ENCODE assay signal across 8 cellular contexts in the genomic region with DNA sequence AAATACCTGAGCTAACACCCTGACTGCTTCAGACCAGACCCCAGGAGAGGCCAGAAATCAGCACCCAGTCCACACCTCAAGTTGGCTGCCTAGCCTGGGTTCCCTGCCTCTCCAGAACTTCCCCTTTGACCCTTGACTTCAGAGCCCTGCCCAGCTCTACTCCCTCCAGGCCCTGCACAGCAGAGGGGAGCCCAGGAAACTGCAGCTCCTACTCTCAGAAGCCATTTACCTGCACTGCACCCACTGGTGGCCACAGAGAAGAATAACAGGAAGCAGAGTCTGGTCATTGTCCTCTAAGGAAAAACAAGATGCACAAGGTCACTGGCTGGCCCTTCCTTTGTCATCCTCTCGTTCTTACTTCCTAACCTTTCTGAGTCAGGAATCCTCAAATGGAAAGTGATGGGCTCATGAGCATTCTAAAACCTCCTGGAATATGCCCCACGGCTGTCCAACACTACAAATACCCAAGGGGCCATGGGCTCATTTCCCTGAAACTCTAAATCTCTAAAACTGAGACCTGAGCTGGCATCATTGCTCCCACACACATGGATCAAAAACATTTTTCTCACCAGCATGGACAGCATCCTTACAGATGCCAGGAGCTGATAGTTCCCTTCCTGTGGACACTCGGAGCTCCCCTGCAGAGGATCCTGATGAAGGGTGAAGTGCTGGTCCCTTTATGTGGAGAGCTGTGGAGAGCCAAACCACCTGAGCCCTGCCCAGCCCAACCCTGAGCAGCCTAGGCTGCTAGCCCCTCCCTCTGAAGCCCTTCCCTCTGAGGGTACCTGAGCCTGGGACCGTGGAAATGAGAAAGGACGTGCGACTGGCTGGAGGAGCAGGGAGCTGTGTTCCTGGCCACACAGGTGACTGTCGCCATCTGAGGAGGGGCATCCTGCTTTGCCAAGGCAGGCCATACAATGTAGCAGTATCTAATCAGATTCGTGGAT. TPM values are rescaled to one million over a fixed set of nuclear protein-coding genes. Genes with fewer than 3 reads are reported as not detected.
DNase-seq lines count a peak whose midpoint lies in the region; ATAC-seq, FAIRE-seq and TF ChIP-seq lines count a peak whose summit lies in the region.

Gene ITLN2, minus strand, starts transcription at position 652 of the 947 bp plus-strand sequence. Its CDS starts 68 bp downstream, at position 584.

- peak within 1 kb of the TSS; percentile 70 for H2BK120ac ChIP-seq in H1 (replicated peaks; ENCODE audit: low read depth, low read length)

- H3K56ac ChIP-seq in H1 (replicated peaks; ENCODE audit: insufficient read length, low read depth, low read length), result no peak within 1 kb of the TSS

- H3K9ac ChIP-seq in H1 (replicated peaks in 1 of 4; ENCODE audit: extremely low read depth in 1 of 4, low read depth in 3 of 4, low read length in 3 of 4), result no peak within 1 kb of the TSS

- no peaks in the 10 kb centered on the region for H3K9me3 ChIP-seq in MG63
- no peaks in the 10 kb centered on the region for H3K9me3 ChIP-seq in H1 (ENCODE audit: insufficient read depth in 2 of 2, low read depth in 1 of 2, low read length in 1 of 2)
- H3K9me3 ChIP-seq in gastrocnemius medialis, result no peaks in the 10 kb centered on the region

- no peaks in the 10 kb centered on the region for H4K20me1 ChIP-seq in H1 (replicated peaks in 1 of 2; ENCODE audit: control insufficient read depth in 1 of 2, insufficient read depth in 2 of 2, low read length in 2 of 2)

- H4K8ac ChIP-seq in H1 (ENCODE audit: extremely low read depth, insufficient read depth, low read length), result peak within 1 kb of the TSS; percentile 81; the same call in 1 of the 2 replicates

- 75% methylated on average over 8 of the region's 8 CpGs; no CpG with 5 or more reads in 1 of the 2 experiments for WGBS in H1 (ENCODE audit: extremely low coverage in 1 of 2, insufficient coverage in 1 of 2, insufficient read length in 1 of 2, insufficient replicate concordance in 2 of 2, low coverage in 1 of 2, low lambda C conversion rate in 2 of 2, missing lambda C conversion rate in 1 of 2), 2 experiments

- DNase-seq in AG20443 (ENCODE audit: low spot score) (peak; percentile 53), MG63 (peak; percentile 36), H1 (ENCODE audit: low read depth in 1 of 2, low spot score in 2 of 2) (peak in 1 of 2 experiments; percentile 71), neural crest cell (ENCODE audit: low read depth, low spot score) (peak; percentile 40), gastrocnemius medialis (no peak)
- peak; percentile 21 to 27 for DNase-seq in activated CD4-positive, alpha-beta T cell treated with anti-CD3 and anti-CD28 coated beads for 24 hours (ENCODE audit: low read depth in 2 of 2)

- peak within 1 kb of the TSS in 1 of 2 experiments; percentile 31; a peak in 2 of 4 replicates for H3K4me2 ChIP-seq in H1 (ENCODE audit: insufficient read depth in 1 of 2, low read depth in 2 of 2, low read length in 2 of 2)

- H3K4ac ChIP-seq in H1 (replicated peaks; ENCODE audit: insufficient read length, low read depth, low read length), result peak within 1 kb of the TSS; percentile 82

- peak; percentile 88 for FAIRE-seq in H1 (lab: Jason Lieb, UNC)

- no peak within 1 kb of the TSS for H3K14ac ChIP-seq in H1 (ENCODE audit: insufficient read length)

- peak within 1 kb of the TSS; percentile 83 for H2AFZ ChIP-seq in H1 (ENCODE audit: low read length)

- 0 out of 2 replicates have a peak within 1 kb of the TSS, but pooled peaks have one; percentile 25 for H2AK5ac ChIP-seq in H1 (ENCODE audit: low read depth, low read length)

- H2BK5ac ChIP-seq in H1 (ENCODE audit: low read depth, low read length), result peak within 1 kb of the TSS; percentile 76; the same call in 1 of the 2 replicates

- peak; percentile 61 for ATAC-seq in GM18868 (IDR thresholded peaks at IDR 0.05; ENCODE audit: unreplicated experiment)
- ATAC-seq in HG03196 (IDR thresholded peaks at IDR 0.05; ENCODE audit: unreplicated experiment), result no peak
- no peak for ATAC-seq in gastrocnemius medialis

- no peaks in the 10 kb centered on the region for H3K79me1 ChIP-seq in H1 (ENCODE audit: low read depth, low read length)

- H3K27ac ChIP-seq in H1 (ENCODE audit: low read depth, low read length) (peak within 1 kb of the TSS; percentile 17; the same call in 1 of the 2 replicates), gastrocnemius medialis (no peak within 1 kb of the TSS)

- peak within 1 kb of the TSS; percentile 45 for H4K5ac ChIP-seq in H1 (ENCODE audit: insufficient read length, low read depth, low read length)

- H3K9me3 Mint-ChIP-seq in neural crest cell, result no peaks in the 10 kb centered on the region

- H3K23me2 ChIP-seq in H1 (ENCODE audit: low read depth, low read length), result no peaks in the 10 kb centered on the region

- no peaks in the 10 kb centered on the region for H3K27me3 Mint-ChIP-seq in neural crest cell (ENCODE audit: low read depth)

- no peaks in the 10 kb centered on the region for H3K36me3 ChIP-seq in MG63
- H3K36me3 ChIP-seq in H1 (ENCODE audit: control insufficient read depth in 2 of 4, insufficient read depth in 4 of 4, low read length in 3 of 4), result no peaks in the 10 kb centered on the region
- no peaks in the 10 kb centered on the region for H3K36me3 ChIP-seq in gastrocnemius medialis

- peak within 1 kb of the TSS; percentile 94; the same call in 1 of the 2 replicates for H2BK12ac ChIP-seq in H1 (ENCODE audit: low read depth, low read length)

- peak; percentile 50 to 94 (median 91) for TF ChIP-seq CTCF in H1 (IDR thresholded peaks at IDR 0.05; ENCODE audit: control extremely low read depth in 1 of 3, insufficient read depth in 1 of 3, low read depth in 1 of 3, low read length in 3 of 3)
- peak; percentile 65 for TF ChIP-seq CTCF in neural crest cell (conservative IDR thresholded peaks at IDR 0.05)
- TF ChIP-seq CTCF in gastrocnemius medialis (IDR thresholded peaks at IDR 0.05 in 4 of 5, conservative IDR thresholded peaks at IDR 0.05 in 1 of 5), result no peak

- peak within 1 kb of the TSS; percentile 94 for H2BK20ac ChIP-seq in H1 (ENCODE audit: low read length)

- H3K27ac Mint-ChIP-seq in neural crest cell (ENCODE audit: unreplicated experiment), result no peak within 1 kb of the TSS

- in situ Hi-C loops in gastrocnemius medialis (cut with MboI; ENCODE audit: low sequenced_read_pairs in 4 of 4), result no loop called here

- TF ChIP-seq RAD21 in H1 (IDR thresholded peaks at IDR 0.05 in 1 of 2, conservative IDR thresholded peaks at IDR 0.05 in 1 of 2; ENCODE audit: low read depth in 2 of 2, low read length in 2 of 2), result peak; percentile 66 to 76

- CTCF ChIA-PET in H1 (lab: Charles Lee; ENCODE audit: partially characterized antibody), result interaction anchor here (0.6 to 8.2 kb wide), 62 partner anchors 9 to 852 kb away, joined by 3 to 219 read pairs (median 4); partner anchors contain the start of genes ARHGAP30, CD48, ITLN1 and KLHDC9

- H3K4me1 ChIP-seq in H1 (replicated peaks in 1 of 4; ENCODE audit: control insufficient read depth in 3 of 4, insufficient read depth in 4 of 4, low read length in 3 of 4) (peaks cover 0 to 9% (median 3%) of the 10 kb centered on the region in 4 experiments; a peak in 6 of 7 replicates), gastrocnemius medialis (no peaks in the 10 kb centered on the region)

- H3K4me1 Mint-ChIP-seq in neural crest cell, result peaks cover 4% of the 10 kb centered on the region

- H3K79me2 ChIP-seq in H1 (ENCODE audit: control insufficient read depth in 1 of 2, insufficient read depth in 2 of 2, low read length in 2 of 2), result no peaks in the 10 kb centered on the region

- H3K36me3 Mint-ChIP-seq in neural crest cell (ENCODE audit: low read depth), result no peaks in the 10 kb centered on the region

- no peak within 1 kb of the TSS for H3K23ac ChIP-seq in H1 (ENCODE audit: insufficient read length)

- H3K4me3 Mint-ChIP-seq in neural crest cell, result no peak within 1 kb of the TSS

- no peak for TF ChIP-seq EP300 in H1 (IDR thresholded peaks at IDR 0.05; ENCODE audit: borderline replicate concordance in 1 of 2, low read depth in 2 of 2, low read length in 2 of 2)

- TF ChIP-seq POLR2A in H1 (IDR thresholded peaks at IDR 0.05; ENCODE audit: control extremely low read depth in 1 of 2, low read depth in 2 of 2, low read length in 2 of 2), result no peak
- TF ChIP-seq POLR2A in gastrocnemius medialis (IDR thresholded peaks at IDR 0.05), result no peak

- peak within 1 kb of the TSS; percentile 88 for H2BK15ac ChIP-seq in H1 (ENCODE audit: low read length)

- intact Hi-C loops in gastrocnemius medialis (cut with DNase I; ENCODE audit: low total_unique reads), result no loop called here

- H3K4me3 ChIP-seq in MG63 (no peak within 1 kb of the TSS), H1 (ENCODE audit: extremely low read depth in 1 of 4, insufficient read depth in 2 of 4, low read depth in 3 of 4, low read length in 4 of 4) (no peak within 1 kb of the TSS), gastrocnemius medialis (no peak within 1 kb of the TSS)

- POLR2A ChIA-PET in H1 (lab: Charles Lee; ENCODE audit: partially characterized antibody), result interaction anchor here (0.6 to 1.5 kb wide), 11 partner anchors 11 to 199 kb away, joined by 3 to 5 read pairs (median 3); partner anchors contain the start of gene UFC1

- H4K91ac ChIP-seq in H1 (replicated peaks; ENCODE audit: insufficient read length, low read length), result peak within 1 kb of the TSS; percentile 48

- H3K18ac ChIP-seq in H1 (ENCODE audit: extremely low read depth, low read length), result peak within 1 kb of the TSS; percentile 89

- H3K27me3 ChIP-seq in MG63, result no peaks in the 10 kb centered on the region
- H3K27me3 ChIP-seq in H1 (replicated peaks in 1 of 4; ENCODE audit: control insufficient read depth in 3 of 4, extremely low read depth in 1 of 4, insufficient read depth in 3 of 4, low read length in 3 of 4), result no peaks in the 10 kb centered on the region
- no peaks in the 10 kb centered on the region for H3K27me3 ChIP-seq in gastrocnemius medialis

TF ChIP-seq in H1, 55 proteins besides CTCF, POLR2A, EP300 and RAD21:
- TF ChIP-seq YY1 (IDR thresholded peaks at IDR 0.05; ENCODE audit: low read depth, low read length), result peak; percentile 68; the same call in 1 of the 2 replicates
- peak; percentile 48; the same call in 1 of the 2 replicates for TF ChIP-seq TAF1 (IDR thresholded peaks at IDR 0.05; ENCODE audit: low read depth, low read length)
- no peak for TF ChIP-seq ASH2L (IDR thresholded peaks at IDR 0.05; ENCODE audit: low read length)

RNA-seq across cellular contexts. Expression of gene ITLN2, which starts in this region (rescaled TPM):
- total RNA-seq in MG63 (2014; rRNA removed; shearing (Covaris generic); ENCODE audit: low replicate concordance), result not detected in 2 replicates
- 4.7 and 5.6 TPM in 2 replicates for total RNA-seq in H1 (2021; fragmentation: NEBNext Ultra II Directional; extraction: Animal tissue kit (Norgen Biotek cat#: 25700))
- 6.3 and 6.8 TPM in 2 replicates for polyA plus RNA-seq in H1 (2011; rRNA removed)
- 9.1 TPM for polyA plus RNA-seq in H1 (2011; cell fraction: cytosol; rRNA removed)
- 8.5 TPM for polyA plus RNA-seq in H1 (2011; cell fraction: nucleus; rRNA removed)
- 4.6 to 6.4 TPM (median 5.9 TPM) in 4 replicates for polyA plus RNA-seq in H1 (2012, experiment 1 of 2)
- polyA plus RNA-seq in H1 (2012, experiment 2 of 2), result 3.2 TPM
- 4.9 TPM for polyA plus RNA-seq in H1 (2013, experiment 1 of 2)
- 5.5 TPM for polyA plus RNA-seq in H1 (2013, experiment 2 of 2)
- polyA minus RNA-seq in H1 (2011; rRNA and poly(A)+ RNA removed), result 7.3 and 9.4 TPM in 2 replicates
- 2.7 TPM for polyA minus RNA-seq in H1 (2011; cell fraction: cytosol; rRNA and poly(A)+ RNA removed)
- polyA minus RNA-seq in H1 (2011; cell fraction: nucleus; rRNA and poly(A)+ RNA removed), result 5.1 TPM
- total RNA-seq in neural crest cell, result 0.35 TPM in 1 of 2 replicates, not detected in the other
- not detected for total RNA-seq in gastrocnemius medialis

Comparison
In these comparisons a context has a peak if more than half of its experiments do, and no peak if none do; other contexts are left out.
1. Peak in DNase-seq in MG63; RNA of the gene not detected or under 1 TPM.
2. Peak in DNase-seq in neural crest cell; RNA of the gene not detected or under 1 TPM.
3. DNase-seq: peak in AG20443 (single experiment) and activated CD4-positive, alpha-beta T cell treated with anti-CD3 and anti-CD28 coated beads for 24 hours (2 of 2); none in gastrocnemius medialis (0 of 2).
4. CTCF ChIP-seq: peak in H1 (3 of 3) and neural crest cell (single experiment); none in gastrocnemius medialis (0 of 5).